In the genomic region with DNA sequence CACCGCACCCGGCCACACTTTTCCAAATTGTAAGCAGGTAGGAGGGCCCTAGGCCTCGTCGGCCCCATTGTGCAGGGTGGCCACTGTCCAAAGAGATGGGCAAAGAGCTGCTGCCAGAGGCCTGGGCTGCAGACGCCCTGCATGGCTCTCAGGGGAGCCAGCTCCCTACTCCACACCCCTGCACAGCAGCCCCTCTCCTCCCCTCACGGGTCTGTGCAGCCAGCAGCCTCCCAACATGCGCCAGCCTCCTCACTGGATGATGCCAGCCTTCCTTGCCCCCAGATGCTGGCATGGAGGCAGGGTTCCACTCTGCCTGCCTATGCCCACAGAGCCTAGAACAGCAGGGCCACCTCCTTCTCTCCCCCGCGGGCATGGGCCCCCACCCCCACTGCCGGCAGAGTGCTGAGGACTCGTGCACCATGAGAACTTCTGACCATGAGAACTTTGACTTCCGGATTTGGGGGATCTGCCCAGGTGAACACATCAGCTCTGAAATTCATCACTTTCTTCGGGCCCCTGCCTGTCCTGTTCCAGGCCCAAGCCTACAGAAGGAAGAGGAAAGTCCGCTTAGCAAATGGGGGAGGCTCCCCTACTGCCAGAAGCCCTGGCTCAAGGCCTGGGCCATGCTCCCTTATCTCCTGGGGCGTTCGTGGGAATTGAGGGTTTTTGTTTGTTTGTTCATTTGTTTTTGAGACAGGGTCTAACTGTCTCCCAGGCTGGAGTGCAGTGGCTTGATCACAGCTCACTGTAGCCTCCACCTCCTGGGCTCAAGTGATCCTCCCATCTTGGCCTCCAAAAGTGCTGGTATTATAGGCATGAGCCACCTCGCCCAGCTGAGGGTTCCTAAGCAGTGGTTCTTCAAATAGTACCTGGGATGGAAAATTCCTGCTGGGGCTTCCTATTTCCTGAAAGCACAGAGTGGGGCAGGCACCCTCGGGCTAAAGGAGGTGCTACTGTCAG, we compare ENCODE assay signal across 21 cellular contexts. TPM values are rescaled to one million over a fixed set of nuclear protein-coding genes. Genes with fewer than 3 reads are reported as not detected.
A peak's percentile ranks its signal among the peaks of the same experiment; 100 is the strongest.
DNase-seq lines count a peak whose midpoint lies in the region; ATAC-seq, FAIRE-seq and TF ChIP-seq lines count a peak whose summit lies in the region.
"Had no signal": no experiment of that assay in that cellular context is flagged by ENCODE, and none has a peak within 500 bp of the region (broad histone marks: within the 10 kb centered on the region; RNA-seq: fewer than 3 reads in every experiment).

No MANE protein-coding gene starts in this region.

- 75 to 83% (median 77%) methylated on average over 6 to 18 of the region's 18 CpGs for WGBS in adrenal gland, 4 donors

- RAD21 ChIA-PET in HCT116 (lab: Charles Lee; ENCODE audit: low non-redundant PET in 1 of 2, low total read pairs in 2 of 2, uncharacterized antibody in 2 of 2, unreplicated experiment in 2 of 2): no interaction called here

- no peak for FAIRE-seq in kidney (lab: Jason Lieb, UNC)

- no peak overlapping the region for H3K4me2 ChIP-seq in HCT116 (ENCODE audit: low read length)
- H3K4me2 ChIP-seq: KMS-11 had no signal

- BruUV-seq in HCT116 (replicated peaks; lab: Mats Ljungman, UMichigan): no TSS peak

- no peaks in the 10 kb centered on the region for H3K9me2 ChIP-seq in HCT116 (ENCODE audit: insufficient read depth)

- peaks cover 0 to 14% of the 10 kb centered on the region in 2 experiments; a peak in 2 of 4 replicates for H3K4me1 ChIP-seq in HCT116 (ENCODE audit: control insufficient read depth in 1 of 2, insufficient read depth in 2 of 2, low read length in 2 of 2)
- H3K4me1 ChIP-seq in adrenal gland (replicated peaks in 1 of 2): peaks cover 0 to 12% of the 10 kb centered on the region in 2 donors
- H3K4me1 ChIP-seq in kidney (ENCODE audit: control insufficient read depth in 1 of 2, insufficient read depth in 1 of 2, low read depth in 1 of 2, low read length in 2 of 2): no peaks in the 10 kb centered on the region

- TF ChIP-seq CTCF in HCT116 (IDR thresholded peaks at IDR 0.05 in 2 of 3, conservative IDR thresholded peaks at IDR 0.05 in 1 of 3; ENCODE audit: borderline replicate concordance in 1 of 3, insufficient read depth in 1 of 3, low read depth in 2 of 3, low read length in 2 of 3): no peak
- no peak for TF ChIP-seq CTCF in adrenal gland (IDR thresholded peaks at IDR 0.05)
- no peak for TF ChIP-seq CTCF in kidney (IDR thresholded peaks at IDR 0.05; ENCODE audit: borderline replicate concordance, extremely low read depth, insufficient read depth)
- TF ChIP-seq CTCF in osteocyte (IDR thresholded peaks at IDR 0.05): no peak

- H3K4me3 ChIP-seq in HCT116 (replicated peaks in 1 of 2; ENCODE audit: low read depth in 1 of 2, low read length in 2 of 2) (no peak overlapping the region), adrenal gland (no peak overlapping the region), kidney (ENCODE audit: low read length in 2 of 2) (no peak overlapping the region)
- H3K4me3 ChIP-seq: heart left ventricle, tibial artery had no signal

- TF ChIP-seq RAD21 in HCT116 (IDR thresholded peaks at IDR 0.05; ENCODE audit: low read depth): no peak

- CTCF ChIA-PET in HCT116 (lab: Charles Lee): no interaction called here

- H3K27ac ChIP-seq in HCT116 (ENCODE audit: low read depth, low read length) (no peak overlapping the region), adrenal gland (peak overlapping the region; percentile 69 to 95 (median 89)), kidney (ENCODE audit: low read depth in 2 of 2, low read length in 2 of 2) (no peak overlapping the region)
- H3K27ac ChIP-seq: heart left ventricle, KMS-11, tibial artery had no signal

- no peak for ATAC-seq in HCT116
- ATAC-seq in stimulated activated effector memory CD8-positive, alpha-beta T cell treated with anti-CD3 and anti-CD28 coated beads, Interleukin-12 subunit alpha, Interleukin-12 subunit beta, amount 100 ng/mL, for 72 hours: no peak
- ATAC-seq: activated T-cell treated with anti-CD3 and anti-CD28 coated beads, Interleukin-2, amount 50 U/mL, for 72 hours; heart left ventricle; stimulated activated naive CD8-positive, alpha-beta T cell treated with anti-CD3 and anti-CD28 coated beads, Interleukin-15, Interleukin-2, amounts not matched to agents 100 U/mL and 50 U/mL, for 24 hours had no signal

- peak overlapping the region; percentile 60 for H3K27ac Mint-ChIP-seq in stimulated activated effector memory CD8-positive, alpha-beta T cell treated with anti-CD3 and anti-CD28 coated beads, Interleukin-12 subunit alpha, Interleukin-12 subunit beta, amount 100 ng/mL, for 72 hours
- H3K27ac Mint-ChIP-seq in osteocyte (ENCODE audit: unreplicated experiment): no peak overlapping the region
- H3K27ac Mint-ChIP-seq: activated naive CD4-positive, alpha-beta T cell treated with anti-CD3 and anti-CD28 coated beads for 36 hours; activated T-cell treated with anti-CD3 and anti-CD28 coated beads, Interleukin-2, amount 50 U/mL, for 72 hours; CD4-positive, alpha-beta memory T cell had no signal

- H3K9me3 Mint-ChIP-seq in stimulated activated effector memory CD8-positive, alpha-beta T cell treated with anti-CD3 and anti-CD28 coated beads, Interleukin-12 subunit alpha, Interleukin-12 subunit beta, amount 100 ng/mL, for 72 hours: no peaks in the 10 kb centered on the region
- no peaks in the 10 kb centered on the region for H3K9me3 Mint-ChIP-seq in osteocyte (ENCODE audit: unreplicated experiment)
- H3K9me3 Mint-ChIP-seq: activated naive CD4-positive, alpha-beta T cell treated with anti-CD3 and anti-CD28 coated beads for 36 hours; activated T-cell treated with anti-CD3 and anti-CD28 coated beads, Interleukin-2, amount 50 U/mL, for 72 hours; CD4-positive, alpha-beta memory T cell; naive B cell had no signal

- H2AFZ ChIP-seq in HCT116 (ENCODE audit: low read depth, low read length, poor library complexity, severe bottlenecking): no peak overlapping the region

- POLR2A ChIA-PET in HCT116 (lab: Charles Lee): no interaction called here

- H3K9me3 ChIP-seq in HCT116 (ENCODE audit: control insufficient read depth in 1 of 2, insufficient read depth in 1 of 2, low read depth in 1 of 2, low read length in 2 of 2) (no peaks in the 10 kb centered on the region), adrenal gland (replicated peaks in 1 of 3) (no peaks in the 10 kb centered on the region), kidney (ENCODE audit: control insufficient read depth in 1 of 2, low read length in 2 of 2) (no peaks in the 10 kb centered on the region)
- H3K9me3 ChIP-seq: heart left ventricle, tibial artery had no signal

- no peak for TF ChIP-seq POLR2A in HCT116 (IDR thresholded peaks at IDR 0.05; ENCODE audit: borderline replicate concordance, extremely low read depth, insufficient read depth, insufficient read length)
- TF ChIP-seq POLR2A in adrenal gland (IDR thresholded peaks at IDR 0.05): no peak

- H3K4me3 Mint-ChIP-seq in stimulated activated effector memory CD8-positive, alpha-beta T cell treated with anti-CD3 and anti-CD28 coated beads, Interleukin-12 subunit alpha, Interleukin-12 subunit beta, amount 100 ng/mL, for 72 hours: no peak overlapping the region
- no peak overlapping the region for H3K4me3 Mint-ChIP-seq in osteocyte (ENCODE audit: unreplicated experiment)
- H3K4me3 Mint-ChIP-seq: activated naive CD4-positive, alpha-beta T cell treated with anti-CD3 and anti-CD28 coated beads for 36 hours; activated T-cell treated with anti-CD3 and anti-CD28 coated beads, Interleukin-2, amount 50 U/mL, for 72 hours; CD4-positive, alpha-beta memory T cell; naive B cell had no signal

- intact Hi-C loops in HCT116 (cut with micrococcal nuclease) (no loop called here), adrenal gland (cut with DNase I) (no loop called here), kidney (cut with DNase I) (no loop called here)

- peaks cover 0 to 2% of the 10 kb centered on the region in 2 experiments; a peak in 1 of 4 replicates for H3K36me3 ChIP-seq in HCT116 (ENCODE audit: control insufficient read depth in 1 of 2, insufficient read depth in 2 of 2, low read length in 2 of 2)
- peaks cover 0 to 13% of the 10 kb centered on the region in 2 donors for H3K36me3 ChIP-seq in adrenal gland (replicated peaks in 1 of 2)
- H3K36me3 ChIP-seq in kidney (ENCODE audit: control insufficient read depth in 1 of 2, insufficient read depth in 2 of 2, low read length in 2 of 2): peaks cover 0 to 2% of the 10 kb centered on the region in 2 donors

- H4K20me1 ChIP-seq in HCT116 (ENCODE audit: insufficient read depth): no peaks in the 10 kb centered on the region

- H3K27me3 Mint-ChIP-seq in osteocyte (ENCODE audit: unreplicated experiment): no peaks in the 10 kb centered on the region
- H3K27me3 Mint-ChIP-seq: CD4-positive, alpha-beta memory T cell; naive B cell had no signal

- peaks cover 87% of the 10 kb centered on the region for H3K36me3 Mint-ChIP-seq in stimulated activated effector memory CD8-positive, alpha-beta T cell treated with anti-CD3 and anti-CD28 coated beads, Interleukin-12 subunit alpha, Interleukin-12 subunit beta, amount 100 ng/mL, for 72 hours
- H3K36me3 Mint-ChIP-seq in osteocyte (ENCODE audit: unreplicated experiment): peaks cover 8% of the 10 kb centered on the region
- H3K36me3 Mint-ChIP-seq: naive B cell had no signal

- H3K4me1 Mint-ChIP-seq in stimulated activated effector memory CD8-positive, alpha-beta T cell treated with anti-CD3 and anti-CD28 coated beads, Interleukin-12 subunit alpha, Interleukin-12 subunit beta, amount 100 ng/mL, for 72 hours: peaks cover 7% of the 10 kb centered on the region
- H3K4me1 Mint-ChIP-seq in osteocyte (ENCODE audit: unreplicated experiment): peaks cover 8% of the 10 kb centered on the region

- DNase-seq in HCT116 (ENCODE audit: low read depth, low spot score): no peak
- no peak for DNase-seq in adrenal gland
- DNase-seq in kidney: peak; percentile 59
- no peak for DNase-seq in stimulated activated effector memory CD8-positive, alpha-beta T cell treated with anti-CD3 and anti-CD28 coated beads, Interleukin-12 subunit alpha, Interleukin-12 subunit beta, amount 100 ng/mL, for 72 hours (ENCODE audit: low spot score in 2 of 2)
- no peak for DNase-seq in H4 (ENCODE audit: low spot score)
- no peak for DNase-seq in OCI-M1 (lab: John Stamatoyannopoulos, UW)
- DNase-seq in osteocyte (ENCODE audit: extremely low spot score, unreplicated experiment): no peak
- DNase-seq: activated naive CD4-positive, alpha-beta T cell treated with anti-CD3 and anti-CD28 coated beads for 36 hours; activated T-cell treated with anti-CD3 and anti-CD28 coated beads, Interleukin-2, amount 50 U/mL, for 72 hours; CD4-positive, alpha-beta memory T cell; heart left ventricle; left cardiac atrium; MV-4-11; naive B cell; NCI-H146; NCI-H510A; retina; stimulated activated CD4-positive, alpha-beta T cell treated with anti-CD3 and anti-CD28 coated beads, Interleukin-4, amount 100 ng/mL, for 1 hour; stimulated activated naive CD8-positive, alpha-beta T cell treated with anti-CD3 and anti-CD28 coated beads, Interleukin-15, Interleukin-2, amounts not matched to agents 100 U/mL and 50 U/mL, for 24 hours; tibial artery had no signal

- H3K79me2 ChIP-seq in HCT116 (ENCODE audit: insufficient read depth, low read length): peaks cover 7% of the 10 kb centered on the region; the same call in 1 of the 2 replicates

- H3K9ac ChIP-seq in HCT116 (ENCODE audit: low read length): no peak overlapping the region
- H3K9ac ChIP-seq in kidney (ENCODE audit: low read length in 2 of 2): no peak overlapping the region
- H3K9ac ChIP-seq: KMS-11 had no signal

- H3K27me3 ChIP-seq in HCT116 (ENCODE audit: insufficient read depth, low read length): no peaks in the 10 kb centered on the region
- H3K27me3 ChIP-seq in adrenal gland: no peaks in the 10 kb centered on the region
- H3K27me3 ChIP-seq: tibial artery had no signal

RNA-seq across cellular contexts. Expression of gene IRAK1, which starts 8.0 kb away (rescaled TPM):
- total RNA-seq in HCT116 (2021; ENCODE audit: unreplicated experiment) (92.3 TPM), adrenal gland (100 to 1,000 TPM in 4 of 8 donors, 10 to 100 TPM in 4; 79.9 to 142 (median 111) TPM), kidney (85.3 TPM), osteocyte (72.4 and 74.2 TPM in 2 replicates)
- 104 and 125 TPM in 2 replicates for polyA plus RNA-seq in HCT116 (2012)
- polyA plus RNA-seq in adrenal gland (10 to 100 TPM; 36.9 to 70.1 (median 63.4) TPM), kidney (ENCODE audit: insufficient read depth, low read depth, low replicate concordance) (46.6 TPM)
- 50.0 and 58.6 TPM in 2 replicates for total RNA-seq in H4 (2014; rRNA removed; shearing (Covaris generic))

RNA-seq across cellular contexts. Expression of gene TMEM187, which starts 39.1 kb away (rescaled TPM):
- total RNA-seq in HCT116 (2021; ENCODE audit: unreplicated experiment) (12.6 TPM), adrenal gland (10 to 100 TPM in 7 of 8 donors, 1 to 10 TPM in 1; 5.7 to 29.2 (median 17.1) TPM), kidney (9.6 TPM), osteocyte (19.2 and 19.3 TPM in 2 replicates)
- polyA plus RNA-seq in HCT116 (2012): 7.5 and 9.6 TPM in 2 replicates
- polyA plus RNA-seq in adrenal gland (1 to 10 TPM; 4.0 to 6.8 (median 5.3) TPM), kidney (ENCODE audit: insufficient read depth, low read depth, low replicate concordance) (12.4 TPM)
- 2.2 and 2.7 TPM in 2 replicates for total RNA-seq in H4 (2014; rRNA removed; shearing (Covaris generic))

RNA-seq across cellular contexts. Expression of gene HCFC1, which starts 40.0 kb away (rescaled TPM):
- total RNA-seq in HCT116 (2021; ENCODE audit: unreplicated experiment) (72.8 TPM), adrenal gland (10 to 100 TPM; 43.8 to 77.1 (median 58.8) TPM), kidney (54.6 TPM), osteocyte (73.7 and 74.8 TPM in 2 replicates)
- polyA plus RNA-seq in HCT116 (2012): 30.8 and 35.3 TPM in 2 replicates
- polyA plus RNA-seq in adrenal gland (10 to 100 TPM; 15.3 to 32.7 (median 19.6) TPM), kidney (ENCODE audit: insufficient read depth, low read depth, low replicate concordance) (13.5 TPM)
- total RNA-seq in H4 (2014; rRNA removed; shearing (Covaris generic)): 19.4 and 23.5 TPM in 2 replicates

Comparison
In these comparisons a context has a peak if more than half of its experiments do, and no peak if none do; other contexts are left out.
1. H3K27ac ChIP-seq: peak in adrenal gland (5 of 5); none in HCT116 (single experiment) and kidney (0 of 2).